Comparison of ENCODE assay signal across 1 cellular context in the genomic region with DNA sequence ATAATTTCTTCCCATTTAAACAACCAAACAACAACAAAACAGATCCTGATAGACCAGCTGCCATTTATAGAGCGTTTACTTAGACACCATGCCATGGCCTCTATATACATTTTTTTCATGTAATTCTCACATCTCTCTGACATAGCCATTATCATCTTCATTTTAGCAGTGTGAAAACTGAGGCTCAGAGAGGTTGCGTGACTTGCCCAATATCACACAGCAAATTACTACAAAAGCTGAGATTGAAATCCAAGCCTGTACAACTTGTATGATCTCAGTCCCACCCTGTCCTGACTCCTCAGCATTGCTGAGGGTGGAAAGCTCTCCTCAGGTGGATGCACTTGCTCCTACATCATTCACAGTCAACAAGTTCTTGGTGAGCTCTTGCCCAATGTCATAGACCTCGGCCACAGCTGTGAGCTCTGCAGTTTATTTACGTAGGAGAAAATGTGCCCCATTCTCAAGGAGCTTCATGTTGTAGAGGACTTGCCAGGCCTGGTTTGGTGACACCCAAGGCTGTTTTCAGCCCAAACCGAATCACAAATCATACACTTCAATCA.
TF ChIP-seq lines count a peak whose summit lies in the region.

No MANE protein-coding gene starts in this region.

TF ChIP-seq in HepG2, 621 proteins besides CTCF, POLR2A, EP300 and RAD21:
- peak; percentile 44; the same call in 1 of the 2 replicates for TF ChIP-seq ZNF768 (CRISPR knock-in tag; IDR thresholded peaks at IDR 0.05)
- TF ChIP-seq ZNF552 (CRISPR knock-in tag; IDR thresholded peaks at IDR 0.05; ENCODE audit: borderline replicate concordance): no peak
- TF ChIP-seq ZNF550 (CRISPR knock-in tag; IDR thresholded peaks at IDR 0.05; ENCODE audit: borderline replicate concordance): no peak
